In genomic region chr3:111862415-111862814, GRCh38 we compare ENCODE assay signal across 19 cellular contexts. TPM values are rescaled to one million over a fixed set of nuclear protein-coding genes. Genes with fewer than 3 reads are reported as not detected.
DNase-seq lines count a peak whose midpoint lies in the region; ATAC-seq, FAIRE-seq and TF ChIP-seq lines count a peak whose summit lies in the region.
"Had no signal": no experiment of that assay in that cellular context is flagged by ENCODE, and none has a peak within 500 bp of the region (broad histone marks: within the 10 kb centered on the region; RNA-seq: fewer than 3 reads in every experiment).

No MANE protein-coding gene starts in this region.

- no peaks in the 10 kb centered on the region for H3K36me3 ChIP-seq in HUES6 (ENCODE audit: control insufficient read depth, insufficient read depth, low read length)
- no peaks in the 10 kb centered on the region for H3K36me3 ChIP-seq in adipocyte (ENCODE audit: control insufficient read depth, insufficient read depth, low read length, severe bottlenecking)
- no peaks in the 10 kb centered on the region for H3K36me3 ChIP-seq in kidney (ENCODE audit: control insufficient read depth in 1 of 2, insufficient read depth in 2 of 2, low read length in 2 of 2)
- no peaks in the 10 kb centered on the region for H3K36me3 ChIP-seq in spleen

- H3K9ac ChIP-seq in HUES6 (ENCODE audit: low read length) (no peak overlapping the region), adipocyte (ENCODE audit: low read length) (peak overlapping the region; percentile 35), kidney (ENCODE audit: low read length in 2 of 2) (peak overlapping the region in 1 of 2 donors; percentile 10)

- H3K4me1 ChIP-seq in HUES6 (ENCODE audit: control insufficient read depth, insufficient read depth, low read length) (peaks cover 56% of the 10 kb centered on the region), adipocyte (ENCODE audit: control insufficient read depth, insufficient read depth, low read length) (peaks cover 55% of the 10 kb centered on the region), kidney (ENCODE audit: control insufficient read depth in 1 of 2, insufficient read depth in 1 of 2, low read depth in 1 of 2, low read length in 2 of 2) (peaks cover 21 to 44% of the 10 kb centered on the region in 2 donors), spleen (peaks cover 4 to 81% (median 41%) of the 10 kb centered on the region in 6 donors)

- FAIRE-seq in kidney (lab: Jason Lieb, UNC), result no peak

- no peak for TF ChIP-seq CTCF in kidney (IDR thresholded peaks at IDR 0.05; ENCODE audit: borderline replicate concordance, extremely low read depth, insufficient read depth)
- no peak for TF ChIP-seq CTCF in spleen (IDR thresholded peaks at IDR 0.05 in 8 of 11, conservative IDR thresholded peaks at IDR 0.05 in 3 of 11)

- H3K9me3 ChIP-seq in HUES6 (ENCODE audit: control insufficient read depth, insufficient read depth, low read depth, low read length) (no peaks in the 10 kb centered on the region), adipocyte (ENCODE audit: control insufficient read depth, low read length) (no peaks in the 10 kb centered on the region), kidney (ENCODE audit: control insufficient read depth in 1 of 2, low read length in 2 of 2) (no peaks in the 10 kb centered on the region), spleen (no peaks in the 10 kb centered on the region)

- 67 to 81% (median 75%) methylated on average over 5 of the region's 5 CpGs for WGBS in spleen, 5 donors

- H3K27me3 ChIP-seq in HUES6 (ENCODE audit: control insufficient read depth, insufficient read depth, low read length) (peaks cover 16% of the 10 kb centered on the region; the same call in 1 of the 2 replicates), adipocyte (replicated peaks; ENCODE audit: control insufficient read depth, insufficient read depth, low read length) (no peaks in the 10 kb centered on the region), spleen (replicated peaks in 1 of 7) (peaks cover 0 to 23% (median 0%) of the 10 kb centered on the region in 7 donors)

- no peak for DNase-seq in adipocyte (ENCODE audit: low read depth)
- DNase-seq in kidney, result no peak
- no peak for DNase-seq in spleen
- no peak for DNase-seq in NCI-H1436 treated with DMSO at 0.1 percent for 48 hours (lab: John Stamatoyannopoulos, UW)
- DNase-seq in NCI-H2107 (lab: John Stamatoyannopoulos, UW), result no peak
- DNase-seq in anterior cingulate cortex (lab: John Stamatoyannopoulos, UW), result no peak
- no peak for DNase-seq in stimulated activated naive CD8-positive, alpha-beta T cell treated with anti-CD3 and anti-CD28 coated beads, Interleukin-15, amount 100 ng/mL, for 72 hours
- DNase-seq: activated CD8-positive, alpha-beta T cell treated with anti-CD3 and anti-CD28 coated beads for 36 hours; activated naive CD4-positive, alpha-beta T cell; cortex of kidney; foreskin fibroblast; Karpas-422; left colon; OCI-M1; posterior cingulate gyrus; stimulated activated CD4-positive, alpha-beta T cell treated with anti-CD3 and anti-CD28 coated beads, Interleukin-4, amount 100 ng/mL, for 1 hour; stimulated activated naive B cell treated with anti-CD40 and anti-IgM and Interleukin-4, amounts not matched to agents 10 μg/mL and 1 μg/mL and 100 μg/mL, for 72 hours had no signal

- H3K4me3 ChIP-seq in HUES6 (ENCODE audit: low read depth, low read length) (peak overlapping the region; percentile 15; the same call in 1 of the 2 replicates), adipocyte (ENCODE audit: low read length) (peak overlapping the region; percentile 96), kidney (ENCODE audit: low read length in 2 of 2) (peak overlapping the region in 1 of 2 donors; percentile 21), spleen (peak overlapping the region in 2 of 8 donors; percentile 67 to 87)

- H3K4me1 Mint-ChIP-seq in stimulated activated naive CD8-positive, alpha-beta T cell treated with anti-CD3 and anti-CD28 coated beads, Interleukin-15, amount 100 ng/mL, for 72 hours, result peaks cover 8% of the 10 kb centered on the region

- peaks cover 55% of the 10 kb centered on the region for H3K27me3 Mint-ChIP-seq in stimulated activated naive CD8-positive, alpha-beta T cell treated with anti-CD3 and anti-CD28 coated beads, Interleukin-15, amount 100 ng/mL, for 72 hours

- TF ChIP-seq POLR2A in spleen (IDR thresholded peaks at IDR 0.05), result no peak

- no peaks in the 10 kb centered on the region for H3K9me3 Mint-ChIP-seq in stimulated activated naive CD8-positive, alpha-beta T cell treated with anti-CD3 and anti-CD28 coated beads, Interleukin-15, amount 100 ng/mL, for 72 hours
- H3K9me3 Mint-ChIP-seq: activated CD8-positive, alpha-beta T cell treated with anti-CD3 and anti-CD28 coated beads for 36 hours; stimulated activated naive B cell treated with anti-CD40 and anti-IgM and Interleukin-4, amounts not matched to agents 10 μg/mL and 1 μg/mL and 100 μg/mL, for 72 hours; T-helper 2 cell treated with Interferon-gamma antibody and Interleukin-4, amounts not matched to agents 5 μg/mL and 100 μg/mL, for 36 hours had no signal

- H3K27ac ChIP-seq in HUES6 (ENCODE audit: low read depth, low read length), result no peak overlapping the region
- peak overlapping the region; percentile 23 to 40 for H3K27ac ChIP-seq in kidney (ENCODE audit: low read depth in 2 of 2, low read length in 2 of 2)
- H3K27ac ChIP-seq in spleen, result peak overlapping the region in 7 of 8 donors; percentile 87 to 94 (median 93)

- ATAC-seq in stimulated activated naive CD8-positive, alpha-beta T cell treated with anti-CD3 and anti-CD28 coated beads, Interleukin-15, amount 100 ng/mL, for 72 hours, result no peak
- ATAC-seq: activated CD8-positive, alpha-beta T cell treated with anti-CD3 and anti-CD28 coated beads for 36 hours; left colon; stimulated activated naive B cell treated with anti-CD40 and anti-IgM and Interleukin-4, amounts not matched to agents 10 μg/mL and 1 μg/mL and 100 μg/mL, for 72 hours had no signal

- intact Hi-C loops in kidney (cut with DNase I) (no loop called here), spleen (cut with DNase I; ENCODE audit: low total_unique reads) (loop anchor here (10.0 kb wide), 1 partner anchor 148 kb away; no protein-coding TSS in a partner anchor)

- no peak overlapping the region for H3K27ac Mint-ChIP-seq in stimulated activated naive CD8-positive, alpha-beta T cell treated with anti-CD3 and anti-CD28 coated beads, Interleukin-15, amount 100 ng/mL, for 72 hours
- H3K27ac Mint-ChIP-seq: activated CD8-positive, alpha-beta T cell treated with anti-CD3 and anti-CD28 coated beads for 36 hours; stimulated activated naive B cell treated with anti-CD40 and anti-IgM and Interleukin-4, amounts not matched to agents 10 μg/mL and 1 μg/mL and 100 μg/mL, for 72 hours; T-helper 2 cell treated with Interferon-gamma antibody and Interleukin-4, amounts not matched to agents 5 μg/mL and 100 μg/mL, for 36 hours had no signal

- no peak overlapping the region for H3K4me3 Mint-ChIP-seq in stimulated activated naive CD8-positive, alpha-beta T cell treated with anti-CD3 and anti-CD28 coated beads, Interleukin-15, amount 100 ng/mL, for 72 hours
- H3K4me3 Mint-ChIP-seq: activated CD8-positive, alpha-beta T cell treated with anti-CD3 and anti-CD28 coated beads for 36 hours; stimulated activated naive B cell treated with anti-CD40 and anti-IgM and Interleukin-4, amounts not matched to agents 10 μg/mL and 1 μg/mL and 100 μg/mL, for 72 hours; T-helper 2 cell treated with Interferon-gamma antibody and Interleukin-4, amounts not matched to agents 5 μg/mL and 100 μg/mL, for 36 hours had no signal

RNA-seq across cellular contexts. Expression of gene PHLDB2, which starts 3.4 kb away (rescaled TPM):
- 85.6 TPM for total RNA-seq in kidney
- polyA plus RNA-seq in kidney (ENCODE audit: insufficient read depth, low read depth, low replicate concordance), result 28.0 TPM
- total RNA-seq in spleen, result 10 to 100 TPM; 28.3 to 78.6 (median 50.9) TPM
- polyA plus RNA-seq in spleen, result 10 to 100 TPM in 2 of 3 donors, 1 to 10 TPM in 1; 4.7 to 18.8 (median 13.4) TPM
